ENCODE assay signal across 8 cellular contexts in the genomic region with DNA sequence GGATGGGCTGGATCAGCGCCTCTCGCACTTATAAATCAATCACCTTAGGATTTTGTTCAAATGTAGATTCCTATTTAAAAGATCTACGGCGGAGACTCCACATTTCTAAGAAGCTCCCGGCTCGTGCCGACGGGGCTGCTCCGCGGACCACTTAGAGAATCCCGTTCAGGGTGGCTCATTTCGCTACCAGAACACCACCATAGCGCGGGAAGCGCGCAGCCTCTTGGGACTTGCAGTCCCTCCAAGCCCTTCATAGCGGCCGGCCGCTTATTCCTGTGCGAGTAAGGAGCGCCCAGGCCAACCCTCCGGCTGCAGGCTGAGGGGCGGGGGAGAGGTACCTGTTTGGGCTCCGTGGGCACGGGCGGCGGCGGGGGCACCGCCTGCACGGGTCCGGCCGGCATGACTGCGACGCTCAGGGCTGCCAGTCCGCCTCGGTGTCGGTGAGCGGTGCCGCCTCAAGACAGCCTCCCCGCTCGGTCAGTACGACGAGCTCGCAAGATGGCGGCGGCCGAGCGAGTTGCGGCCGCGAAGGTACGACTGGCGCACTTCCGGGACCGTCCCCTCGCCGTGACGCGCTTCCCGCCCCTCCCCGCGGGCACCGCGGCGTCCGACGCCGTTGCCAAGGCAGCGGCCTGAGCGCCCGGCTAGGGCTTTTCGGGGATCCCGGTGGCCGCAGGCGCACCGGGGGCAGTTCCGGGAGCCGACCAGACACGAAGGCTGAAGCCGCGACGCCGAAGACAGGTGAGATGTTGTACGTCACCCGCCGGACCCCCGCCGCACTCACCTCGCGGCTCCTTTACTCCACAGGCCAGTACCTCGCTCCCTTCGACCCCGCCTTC. TPM values are rescaled to one million over a fixed set of nuclear protein-coding genes. Genes with fewer than 3 reads are reported as not detected.
A peak's percentile ranks its signal among the peaks of the same experiment; 100 is the strongest.
DNase-seq lines count a peak whose midpoint lies in the region; ATAC-seq and TF ChIP-seq lines count a peak whose summit lies in the region.

A gene (plus strand): TSS at position 616 of the 839 bp plus-strand sequence. CDS start 8,994 bp downstream, outside the sequence.
A gene with protein sequence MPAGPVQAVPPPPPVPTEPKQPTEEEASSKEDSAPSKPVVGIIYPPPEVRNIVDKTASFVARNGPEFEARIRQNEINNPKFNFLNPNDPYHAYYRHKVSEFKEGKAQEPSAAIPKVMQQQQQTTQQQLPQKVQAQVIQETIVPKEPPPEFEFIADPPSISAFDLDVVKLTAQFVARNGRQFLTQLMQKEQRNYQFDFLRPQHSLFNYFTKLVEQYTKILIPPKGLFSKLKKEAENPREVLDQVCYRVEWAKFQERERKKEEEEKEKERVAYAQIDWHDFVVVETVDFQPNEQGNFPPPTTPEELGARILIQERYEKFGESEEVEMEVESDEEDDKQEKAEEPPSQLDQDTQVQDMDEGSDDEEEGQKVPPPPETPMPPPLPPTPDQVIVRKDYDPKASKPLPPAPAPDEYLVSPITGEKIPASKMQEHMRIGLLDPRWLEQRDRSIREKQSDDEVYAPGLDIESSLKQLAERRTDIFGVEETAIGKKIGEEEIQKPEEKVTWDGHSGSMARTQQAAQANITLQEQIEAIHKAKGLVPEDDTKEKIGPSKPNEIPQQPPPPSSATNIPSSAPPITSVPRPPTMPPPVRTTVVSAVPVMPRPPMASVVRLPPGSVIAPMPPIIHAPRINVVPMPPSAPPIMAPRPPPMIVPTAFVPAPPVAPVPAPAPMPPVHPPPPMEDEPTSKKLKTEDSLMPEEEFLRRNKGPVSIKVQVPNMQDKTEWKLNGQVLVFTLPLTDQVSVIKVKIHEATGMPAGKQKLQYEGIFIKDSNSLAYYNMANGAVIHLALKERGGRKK (minus strand): TSS at position 503 of the 839 bp plus-strand sequence. CDS start 102 bp downstream, at position 401.

- peak within 1 kb of the TSS; percentile 95 to 99 (median 98) for H3K27ac ChIP-seq in upper lobe of left lung

- peaks cover 0 to 2% of the 10 kb centered on the region in 2 donors for H3K27me3 Mint-ChIP-seq in T-cell

- H3K4me1 Mint-ChIP-seq in T-cell: peaks cover 51 to 55% (median 55%) of the 10 kb centered on the region in 3 donors

- POLR2A ChIA-PET in T-cell (lab: Charles Lee): interaction anchor here (0.6 to 1.2 kb wide), 4 partner anchors 30 to 68 kb away, joined by 3 to 5 read pairs (median 4); a partner anchor contains a TSS

- DNase-seq in GM13977 (ENCODE audit: low spot score) (peak; percentile 96), NCI-H1436 treated with DMSO at 0.1 percent for 48 hours (lab: John Stamatoyannopoulos, UW) (peak; percentile 24), T-cell (peak; percentile 69 to 92 (median 84)), amniotic epithelial cell (ENCODE audit: low read depth) (peak; percentile 90), left cardiac atrium (peak; percentile 92), posterior vena cava (ENCODE audit: low spot score) (peak; percentile 97), upper lobe of left lung (peak; percentile 96 to 99)

- H3K27me3 ChIP-seq in upper lobe of left lung: no peaks in the 10 kb centered on the region

- H3K4me1 ChIP-seq in upper lobe of left lung: peaks cover 30 to 48% (median 35%) of the 10 kb centered on the region in 4 donors

- CTCF ChIA-PET in T-cell (lab: Charles Lee): interaction anchor here in 1 of 2 donors (0.6 to 1.8 kb wide), 6 partner anchors 28 to 595 kb away, joined by 3 to 12 read pairs (median 6); a partner anchor contains a TSS

- TF ChIP-seq POLR2A in upper lobe of left lung (IDR thresholded peaks at IDR 0.05): peak; percentile 73 to 97 (median 92)

- peaks cover 24% of the 10 kb centered on the region for H3K36me3 Mint-ChIP-seq in T-cell

- peaks cover 10 to 18% (median 14%) of the 10 kb centered on the region in 4 donors for H3K36me3 ChIP-seq in upper lobe of left lung

- no peaks in the 10 kb centered on the region for H3K9me3 Mint-ChIP-seq in T-cell

- 0 to 1% methylated on average over 45 to 46 of the region's 93 CpGs for WGBS in upper lobe of left lung, 2 donors

- TF ChIP-seq EP300 in upper lobe of left lung (IDR thresholded peaks at IDR 0.05): peak in 1 of 4 donors; percentile 64

- ATAC-seq in HG02798 (IDR thresholded peaks at IDR 0.05; ENCODE audit: poor library complexity, unreplicated experiment) (peak; percentile 94), T-cell (replicated peaks in 1 of 4) (peak; percentile 88 to 93 (median 92)), left cardiac atrium (peak; percentile 99), upper lobe of left lung (ENCODE audit: low FRiP score in 2 of 2) (peak; percentile 95 to 99)

- intact Hi-C loops in left cardiac atrium (cut with DNase I) (no loop called here), posterior vena cava (cut with DNase I) (no loop called here)

- in situ Hi-C loops in GM13977 (cut with MboI; ENCODE audit: low pct_unique_long_range_greater_than_20kb, low sequenced_read_pairs, unreplicated experiment): no loop called here

- peak within 1 kb of the TSS; percentile 87 to 92 for H3K27ac Mint-ChIP-seq in T-cell

- peak within 1 kb of the TSS; percentile 92 to 96 (median 95) for H3K4me3 Mint-ChIP-seq in T-cell

- TF ChIP-seq CTCF in GM13977 (IDR thresholded peaks at IDR 0.05; ENCODE audit: extremely low read depth, insufficient read depth, missing control alignments) (no peak), upper lobe of left lung (IDR thresholded peaks at IDR 0.05) (peak in 4 of 6 experiments; percentile 24 to 58 (median 39))

- no peaks in the 10 kb centered on the region for H3K9me3 ChIP-seq in upper lobe of left lung

- H3K4me3 ChIP-seq in upper lobe of left lung: peak within 1 kb of the TSS; percentile 61 to 83 (median 76)

RNA-seq across cellular contexts. Expression of the first gene that starts in this region (rescaled TPM):
- 10 to 100 TPM in 1 of 5 donors, 1 to 10 TPM in 4; 4.6 to 10.9 (median 5.1) TPM for total RNA-seq in T-cell
- under 1 TPM; 0.65 to 0.84 TPM for total RNA-seq in left cardiac atrium
- total RNA-seq in posterior vena cava: under 1 TPM; 0.76 to 0.88 TPM
- total RNA-seq in upper lobe of left lung: 10 to 100 TPM in 2 of 6 donors, 1 to 10 TPM in 4; 3.3 to 16.8 (median 7.9) TPM

RNA-seq across cellular contexts. Expression of the second gene that starts in this region (rescaled TPM):
- total RNA-seq in T-cell (100 to 1,000 TPM; 272 to 323 (median 292) TPM), left cardiac atrium (100 to 1,000 TPM in 1 of 2 donors, 10 to 100 TPM in 1; 94.3 to 105 TPM), posterior vena cava (100 to 1,000 TPM; 106 to 108 TPM), upper lobe of left lung (100 to 1,000 TPM in 4 of 6 donors, 10 to 100 TPM in 2; 89.1 to 204 (median 138) TPM)

Comparison
In these comparisons a context has a peak if more than half of its experiments do, and no peak if none do; other contexts are left out.
1. Peak in every context shown above with its lines: DNase-seq, ATAC-seq, H3K4me3 ChIP-seq and H3K27ac ChIP-seq.
2. DNase-seq: peak in every context shown above with its lines; median percentile 98 in upper lobe of left lung; 97 in posterior vena cava; 96 in GM13977; 92 in left cardiac atrium; 90 in amniotic epithelial cell; 84 in T-cell; 24 in NCI-H1436 treated with DMSO at 0.1 percent for 48 hours.